Comparison of ENCODE assay signal across 14 cellular contexts in the genomic region with DNA sequence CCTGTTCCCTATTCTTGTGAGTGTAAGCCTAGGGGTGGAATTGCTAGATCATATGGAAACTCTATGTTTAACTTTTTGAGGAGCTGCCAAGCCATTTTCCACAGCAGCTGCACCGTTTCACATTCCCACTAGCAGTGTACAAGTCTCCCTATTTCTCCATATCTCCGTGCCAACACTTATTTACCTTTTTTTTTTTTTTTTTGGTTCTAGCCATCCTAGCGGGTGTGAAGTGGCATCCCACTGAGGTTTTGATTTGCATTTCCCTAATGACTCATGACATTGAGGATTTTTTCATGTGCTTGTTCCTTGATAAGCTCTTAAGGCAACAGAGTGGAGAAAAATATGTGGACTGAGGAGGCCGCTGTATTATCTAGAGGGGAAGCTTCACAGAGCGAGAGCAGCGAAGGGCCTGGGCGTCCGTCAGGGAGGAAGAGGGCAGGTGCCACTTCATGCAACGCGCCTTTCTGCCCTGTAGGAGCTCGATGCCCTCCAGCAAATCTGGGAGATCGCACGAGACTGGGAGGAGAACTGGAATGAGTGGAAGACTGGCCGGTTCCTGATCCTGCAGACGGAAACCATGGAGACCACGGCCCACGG. TPM values are rescaled to one million over a fixed set of nuclear protein-coding genes. Genes with fewer than 3 reads are reported as not detected.
DNase-seq lines count a peak whose midpoint lies in the region; TF ChIP-seq lines count a peak whose summit lies in the region.
"Had no signal": no experiment of that assay in that cellular context is flagged by ENCODE, and none has a peak within 500 bp of the region (broad histone marks: within the 10 kb centered on the region; RNA-seq: fewer than 3 reads in every experiment).

No MANE protein-coding gene starts in this region.

- H3K27me3 ChIP-seq in fibroblast of lung (ENCODE audit: control insufficient read depth, insufficient read depth, low read length) = peaks cover 10% of the 10 kb centered on the region
- no peaks in the 10 kb centered on the region for H3K27me3 ChIP-seq in CD4-positive, alpha-beta memory T cell (ENCODE audit: insufficient read depth, low read length)

- H3K27me3 Mint-ChIP-seq in CD4-positive, alpha-beta memory T cell = peaks cover 18 to 21% of the 10 kb centered on the region in 2 donors

- intact Hi-C loops in CD4-positive, alpha-beta memory T cell (cut with micrococcal nuclease) = no loop called here

- DNase-seq in DMS153 (lab: John Stamatoyannopoulos, UW) (peak; percentile 0), DMS153 treated with DMSO at 0.1 percent for 48 hours (lab: John Stamatoyannopoulos, UW; ENCODE audit: unreplicated experiment) (no peak), NCI-H226 (peak; percentile 52), fibroblast of lung (ENCODE audit: low read depth in 2 of 2) (peak; percentile 59 to 85), renal cortical epithelial cell (ENCODE audit: low read depth) (peak; percentile 38), NCI-H1436 treated with DMSO at 0.1 percent for 48 hours (lab: John Stamatoyannopoulos, UW) (no peak)
- DNase-seq in CD4-positive, alpha-beta memory T cell = no peak
- DNase-seq in activated CD8-positive, alpha-beta memory T cell treated with anti-CD3 and anti-CD28 coated beads, Interleukin-2, amount 50 U/mL, for 4 hours = no peak
- DNase-seq: 8988T; activated CD4-positive, alpha-beta T cell treated with anti-CD3 and anti-CD28 coated beads, Interleukin-2, amount 50 U/mL, for 4 hours; activated effector memory CD4-positive, alpha-beta T cell treated with anti-CD3 and anti-CD28 coated beads, Interleukin-2, amount 50 U/mL, for 16 hours; caudate nucleus had no signal

- no peaks in the 10 kb centered on the region for H3K4me1 Mint-ChIP-seq in CD4-positive, alpha-beta memory T cell

- H3K36me3 ChIP-seq in fibroblast of lung (ENCODE audit: control insufficient read depth, insufficient read depth, low read length) = no peaks in the 10 kb centered on the region
- no peaks in the 10 kb centered on the region for H3K36me3 ChIP-seq in CD4-positive, alpha-beta memory T cell (ENCODE audit: insufficient read depth, low read length)
- H3K36me3 ChIP-seq: thoracic aorta had no signal

- no peaks in the 10 kb centered on the region for H3K4me1 ChIP-seq in fibroblast of lung (ENCODE audit: control insufficient read depth, extremely low read depth, insufficient read depth, low read length)
- no peaks in the 10 kb centered on the region for H3K4me1 ChIP-seq in CD4-positive, alpha-beta memory T cell (ENCODE audit: insufficient read depth, low read length)

- CTCF ChIA-PET in CD4-positive, alpha-beta memory T cell (lab: Charles Lee; ENCODE audit: partially characterized antibody) = no interaction called here

- POLR2A ChIA-PET in CD4-positive, alpha-beta memory T cell (lab: Charles Lee; ENCODE audit: partially characterized antibody) = no interaction called here

- no peak overlapping the region for H3K27ac ChIP-seq in fibroblast of lung (ENCODE audit: insufficient read depth, low read length)
- H3K27ac ChIP-seq in CD4-positive, alpha-beta memory T cell (ENCODE audit: low read depth, low read length) = no peak overlapping the region
- H3K27ac ChIP-seq: epithelial cell of prostate, thoracic aorta had no signal

- no peak overlapping the region for H3K4me3 Mint-ChIP-seq in CD4-positive, alpha-beta memory T cell

- no peaks in the 10 kb centered on the region for H4K20me1 ChIP-seq in fibroblast of lung (ENCODE audit: control insufficient read depth, extremely low read depth, insufficient read depth, low read length)

- H3K4me2 ChIP-seq in fibroblast of lung (ENCODE audit: extremely low read depth, insufficient read depth, low read length) = no peak overlapping the region

- H3K4me3 ChIP-seq in fibroblast of lung (replicated peaks in 1 of 4; ENCODE audit: control extremely low read depth in 1 of 4, insufficient read depth in 1 of 4, low read depth in 3 of 4, low read length in 4 of 4) = no peak overlapping the region
- no peak overlapping the region for H3K4me3 ChIP-seq in CD4-positive, alpha-beta memory T cell (ENCODE audit: low read length in 2 of 2)
- H3K4me3 ChIP-seq: thoracic aorta had no signal

- no peak overlapping the region for H2AFZ ChIP-seq in fibroblast of lung (ENCODE audit: low read length)

- no peak for TF ChIP-seq CTCF in fibroblast of lung (conservative IDR thresholded peaks at IDR 0.05 in 1 of 2, IDR thresholded peaks at IDR 0.05 in 1 of 2; ENCODE audit: low read depth in 1 of 2, low read length in 2 of 2)

- no peaks in the 10 kb centered on the region for H3K36me3 Mint-ChIP-seq in CD4-positive, alpha-beta memory T cell

- no peaks in the 10 kb centered on the region for H3K79me2 ChIP-seq in fibroblast of lung (ENCODE audit: control insufficient read depth, insufficient read depth, low read length)

- H3K9me3 Mint-ChIP-seq in CD4-positive, alpha-beta memory T cell = no peaks in the 10 kb centered on the region

- no peak overlapping the region for H3K9ac ChIP-seq in fibroblast of lung (ENCODE audit: insufficient read depth, low read length)

- no peak overlapping the region for H3K27ac Mint-ChIP-seq in CD4-positive, alpha-beta memory T cell

- no peaks in the 10 kb centered on the region for H3K9me3 ChIP-seq in fibroblast of lung (ENCODE audit: control insufficient read depth, insufficient read depth, low read depth, low read length)
- H3K9me3 ChIP-seq in CD4-positive, alpha-beta memory T cell (ENCODE audit: control insufficient read depth in 1 of 2, low read length in 2 of 2) = no peaks in the 10 kb centered on the region
- H3K9me3 ChIP-seq: thoracic aorta had no signal

RNA-seq across cellular contexts. Expression of gene DNAH2, which starts 50.0 kb away (rescaled TPM):
- total RNA-seq in fibroblast of lung = 0.17 and 0.26 TPM in 2 replicates
- 0.06 and 0.08 TPM in 2 replicates for polyA plus RNA-seq in fibroblast of lung
- 0.02 and 0.05 TPM in 2 replicates for polyA plus RNA-seq in fibroblast of lung (2012)
- 0.07 and 0.43 TPM in 2 replicates for polyA minus RNA-seq in fibroblast of lung (ENCODE audit: low replicate concordance)
- 0.15 TPM in 1 of 2 replicates, not detected in the other for total RNA-seq in renal cortical epithelial cell
- not detected for total RNA-seq in CD4-positive, alpha-beta memory T cell
- not detected for polyA plus RNA-seq in CD4-positive, alpha-beta memory T cell

Comparison
In these comparisons a context has a peak if more than half of its experiments do, and no peak if none do; other contexts are left out.
1. DNase-seq: peak in DMS153 (single experiment), NCI-H226 (single experiment), fibroblast of lung (2 of 2) and renal cortical epithelial cell (single experiment); none in DMS153 treated with DMSO at 0.1 percent for 48 hours (single experiment), NCI-H1436 treated with DMSO at 0.1 percent for 48 hours (single experiment), CD4-positive, alpha-beta memory T cell (0 of 5) and activated CD8-positive, alpha-beta memory T cell treated with anti-CD3 and anti-CD28 coated beads, Interleukin-2, amount 50 U/mL, for 4 hours (single experiment).